In genomic region chr10:59623100-59623822, GRCh38 we compare ENCODE assay signal across 17 cellular contexts.
DNase-seq lines count a peak whose midpoint lies in the region; ATAC-seq and TF ChIP-seq lines count a peak whose summit lies in the region.
"Had no signal": no experiment of that assay in that cellular context is flagged by ENCODE, and none has a peak within 500 bp of the region (broad histone marks: within the 10 kb centered on the region; RNA-seq: fewer than 3 reads in every experiment).

No MANE protein-coding gene starts in this region.

- ATAC-seq in GM19395 (IDR thresholded peaks at IDR 0.05; ENCODE audit: unreplicated experiment), result peak; percentile 37
- ATAC-seq in foreskin keratinocyte, result no peak
- ATAC-seq in GM19467 (IDR thresholded peaks at IDR 0.05; ENCODE audit: unreplicated experiment), result no peak
- ATAC-seq: effector memory CD8-positive, alpha-beta T cell had no signal

- no peaks in the 10 kb centered on the region for H3K9me3 ChIP-seq in osteoblast (ENCODE audit: low read depth, low read length)
- H3K9me3 ChIP-seq: colonic mucosa, sigmoid colon, stomach, thyroid gland had no signal

- TF ChIP-seq CTCF in coronary artery (IDR thresholded peaks at IDR 0.05), result no peak
- TF ChIP-seq CTCF in osteoblast (IDR thresholded peaks at IDR 0.05; ENCODE audit: extremely low read depth, low read depth, low read length), result no peak
- TF ChIP-seq CTCF in foreskin keratinocyte (conservative IDR thresholded peaks at IDR 0.05), result no peak

- peak overlapping the region; percentile 87 for H2AFZ ChIP-seq in osteoblast (ENCODE audit: low read length)

- peak; percentile 41 for DNase-seq in DMS53 (lab: John Stamatoyannopoulos, UW)
- no peak for DNase-seq in coronary artery (ENCODE audit: low spot score)
- no peak for DNase-seq in osteoblast (ENCODE audit: insufficient read length, low spot score, missing footprints)
- no peak for DNase-seq in islet precursor cell
- DNase-seq in foreskin keratinocyte, result no peak
- DNase-seq: activated CD4-positive, alpha-beta T cell treated with anti-CD3 and anti-CD28 coated beads for 4 hours; DMS79; effector memory CD8-positive, alpha-beta T cell; NCI-H1436 treated with DMSO at 0.1 percent for 48 hours; sigmoid colon had no signal

- no peaks in the 10 kb centered on the region for H4K20me1 ChIP-seq in osteoblast (ENCODE audit: insufficient read depth, low read length)

- no peaks in the 10 kb centered on the region for H3K36me3 ChIP-seq in osteoblast (ENCODE audit: insufficient read depth, low read length)
- H3K36me3 ChIP-seq: cardiac muscle cell, colonic mucosa, sigmoid colon, stomach, thyroid gland, WERI-Rb-1 had no signal

- H3K27ac ChIP-seq in coronary artery, result peak overlapping the region in 1 of 2 donors; percentile 36
- H3K27ac ChIP-seq in osteoblast (ENCODE audit: low read depth, low read length), result no peak overlapping the region
- H3K27ac ChIP-seq in foreskin keratinocyte, result no peak overlapping the region
- H3K27ac ChIP-seq: cardiac muscle cell, colonic mucosa, sigmoid colon, stomach, thyroid gland, WERI-Rb-1 had no signal

- H3K4me1 ChIP-seq in osteoblast (ENCODE audit: insufficient read depth, low read length) (peaks cover 2% of the 10 kb centered on the region), foreskin keratinocyte (no peaks in the 10 kb centered on the region)

- H3K27me3 ChIP-seq in osteoblast (ENCODE audit: insufficient read depth, low read length), result no peaks in the 10 kb centered on the region
- no peaks in the 10 kb centered on the region for H3K27me3 ChIP-seq in foreskin keratinocyte
- H3K27me3 ChIP-seq: cardiac muscle cell, colonic mucosa, sigmoid colon, stomach, thyroid gland had no signal

- H3K4me3 ChIP-seq in coronary artery, result peak overlapping the region; percentile 19
- H3K4me3 ChIP-seq in osteoblast (ENCODE audit: insufficient read depth, low read length), result peak overlapping the region; percentile 58
- H3K4me3 ChIP-seq: cardiac muscle cell, colonic mucosa, sigmoid colon, stomach, thyroid gland had no signal

- peak overlapping the region; percentile 68 for H3K4me2 ChIP-seq in osteoblast (ENCODE audit: insufficient read depth, low read length)

- no peaks in the 10 kb centered on the region for H3K79me2 ChIP-seq in osteoblast (ENCODE audit: insufficient read depth, low read length)
